ENCODE assay signal across 8 cellular contexts in the genomic region with DNA sequence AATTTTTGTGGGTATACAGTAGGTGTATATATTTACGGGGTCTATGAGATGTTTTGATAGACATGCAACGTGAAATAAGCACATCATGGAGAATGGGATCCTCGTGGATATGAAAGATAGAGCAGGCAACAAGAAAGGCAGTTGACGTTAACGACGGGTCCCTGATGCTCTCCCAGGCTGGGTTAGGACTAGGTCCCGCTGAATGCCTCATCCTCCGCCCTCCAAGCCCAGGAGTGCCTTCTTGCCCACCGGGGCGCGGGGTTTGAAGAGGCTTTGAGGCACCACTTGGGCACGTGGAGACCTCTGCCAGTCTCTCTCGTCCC. TPM values are rescaled to one million over a fixed set of nuclear protein-coding genes. Genes with fewer than 3 reads are reported as not detected.
A peak's percentile ranks its signal among the peaks of the same experiment; 100 is the strongest.
DNase-seq lines count a peak whose midpoint lies in the region; TF ChIP-seq lines count a peak whose summit lies in the region.

No MANE protein-coding gene starts in this region.

- H3K36me3 ChIP-seq in OCI-LY3 (replicated peaks; ENCODE audit: low read depth, low read length) (peaks cover 8% of the 10 kb centered on the region), fibroblast of lung (ENCODE audit: control insufficient read depth, insufficient read depth, low read length) (no peaks in the 10 kb centered on the region), prostate gland (no peaks in the 10 kb centered on the region)

- H3K27me3 ChIP-seq in OCI-LY3 (ENCODE audit: low read depth, low read length) (no peaks in the 10 kb centered on the region), fibroblast of lung (ENCODE audit: control insufficient read depth, insufficient read depth, low read length) (no peaks in the 10 kb centered on the region), prostate gland (replicated peaks; ENCODE audit: insufficient read depth) (no peaks in the 10 kb centered on the region)

- no peaks in the 10 kb centered on the region for H4K20me1 ChIP-seq in OCI-LY3 (ENCODE audit: insufficient read depth, low read length)
- no peaks in the 10 kb centered on the region for H4K20me1 ChIP-seq in fibroblast of lung (ENCODE audit: control insufficient read depth, extremely low read depth, insufficient read depth, low read length)

- TF ChIP-seq CTCF in OCI-LY3 (IDR thresholded peaks at IDR 0.05; ENCODE audit: low read depth, low read length), result no peak
- TF ChIP-seq CTCF in fibroblast of lung (conservative IDR thresholded peaks at IDR 0.05 in 1 of 2, IDR thresholded peaks at IDR 0.05 in 1 of 2; ENCODE audit: low read depth in 1 of 2, low read length in 2 of 2), result no peak
- TF ChIP-seq CTCF in prostate gland (IDR thresholded peaks at IDR 0.05), result no peak

- H3K4me3 ChIP-seq in OCI-LY3 (ENCODE audit: low read length) (peak overlapping the region; percentile 82), fibroblast of lung (replicated peaks in 1 of 4; ENCODE audit: control extremely low read depth in 1 of 4, insufficient read depth in 1 of 4, low read depth in 3 of 4, low read length in 4 of 4) (peak overlapping the region; percentile 63 to 83 (median 78)), prostate gland (peak overlapping the region; percentile 60 to 92)

- peaks cover 19% of the 10 kb centered on the region for H3K4me1 ChIP-seq in OCI-LY3 (ENCODE audit: low read length)
- H3K4me1 ChIP-seq in fibroblast of lung (ENCODE audit: control insufficient read depth, extremely low read depth, insufficient read depth, low read length), result peaks cover 4% of the 10 kb centered on the region
- no peaks in the 10 kb centered on the region for H3K4me1 ChIP-seq in prostate gland (replicated peaks)

- no peak for TF ChIP-seq POLR2A in prostate gland (IDR thresholded peaks at IDR 0.05)

- no peaks in the 10 kb centered on the region; the same call in 1 of the 2 replicates for H3K9me3 ChIP-seq in OCI-LY3 (ENCODE audit: insufficient read depth, low read length)
- H3K9me3 ChIP-seq in fibroblast of lung (ENCODE audit: control insufficient read depth, insufficient read depth, low read depth, low read length), result no peaks in the 10 kb centered on the region
- no peaks in the 10 kb centered on the region for H3K9me3 ChIP-seq in prostate gland

- peak overlapping the region; percentile 78 for H2AFZ ChIP-seq in OCI-LY3 (ENCODE audit: low read depth, low read length)
- peak overlapping the region; percentile 94 for H2AFZ ChIP-seq in fibroblast of lung (ENCODE audit: low read length)

- intact Hi-C loops in prostate gland (cut with DNase I), result loop anchor here (5.0 to 10.0 kb wide), 3 partner anchors 63 to 598 kb away; partner anchors contain the start of gene TANGO6

- H3K79me2 ChIP-seq in OCI-LY3 (ENCODE audit: low read length), result no peaks in the 10 kb centered on the region
- H3K79me2 ChIP-seq in fibroblast of lung (ENCODE audit: control insufficient read depth, insufficient read depth, low read length), result no peaks in the 10 kb centered on the region

- DNase-seq in NOMO-1 treated with DMSO at 0.1 percent for 48 hours (lab: John Stamatoyannopoulos, UW; ENCODE audit: unreplicated experiment) (peak; percentile 39), NOMO-1 treated with dmso at 0.1 percent for 144 hours (lab: John Stamatoyannopoulos, UW; ENCODE audit: unreplicated experiment) (no peak), fibroblast of lung (ENCODE audit: low read depth in 2 of 2) (no peak), prostate gland (ENCODE audit: low spot score) (no peak), DMS114 treated with DMSO at 0.1 percent for 48 hours (lab: John Stamatoyannopoulos, UW; ENCODE audit: unreplicated experiment) (no peak), NCI-H1048 (lab: John Stamatoyannopoulos, UW) (no peak), HK-2 (ENCODE audit: unreplicated experiment) (no peak)

- peak overlapping the region; percentile 80 for H3K4me2 ChIP-seq in OCI-LY3 (ENCODE audit: low read length)
- peak overlapping the region; percentile 91 for H3K4me2 ChIP-seq in fibroblast of lung (ENCODE audit: extremely low read depth, insufficient read depth, low read length)

- 24% methylated on average over 13 of the region's 13 CpGs for WGBS in prostate gland

- H3K27ac ChIP-seq in OCI-LY3 (ENCODE audit: low read length), result no peak overlapping the region
- no peak overlapping the region for H3K27ac ChIP-seq in fibroblast of lung (ENCODE audit: insufficient read depth, low read length)
- H3K27ac ChIP-seq in prostate gland, result peak overlapping the region; percentile 53 to 54

- H3K9ac ChIP-seq in OCI-LY3 (ENCODE audit: low read length) (peak overlapping the region; percentile 62), fibroblast of lung (ENCODE audit: insufficient read depth, low read length) (no peak overlapping the region)

RNA-seq across cellular contexts. Expression of gene ZFP90, which starts 9.5 kb away (rescaled TPM):
- total RNA-seq in fibroblast of lung (38.5 and 42.8 TPM in 2 replicates), prostate gland (10 to 100 TPM; 27.2 to 30.3 TPM)
- 12.8 and 18.7 TPM in 2 replicates for polyA plus RNA-seq in fibroblast of lung
- 10.6 and 13.2 TPM in 2 replicates for polyA plus RNA-seq in fibroblast of lung (2012)
- polyA minus RNA-seq in fibroblast of lung (ENCODE audit: low replicate concordance), result 4.7 and 8.6 TPM in 2 replicates

Comparison
In these comparisons a context has a peak if more than half of its experiments do, and no peak if none do; other contexts are left out.
1. H3K27ac ChIP-seq: peak in prostate gland (2 of 2); none in OCI-LY3 (single experiment) and fibroblast of lung (single experiment).
2. Peak in every context shown above with its lines, with median percentiles within 50 percentile points of each other: H3K4me3 ChIP-seq.